11 cellular contexts compared by ENCODE assay signal in genomic region chr18:45248240-45248903, GRCh38.
DNase-seq lines count a peak whose midpoint lies in the region; ATAC-seq and TF ChIP-seq lines count a peak whose summit lies in the region.
"Had no signal": no experiment of that assay in that cellular context is flagged by ENCODE, and none has a peak within 500 bp of the region (broad histone marks: within the 10 kb centered on the region; RNA-seq: fewer than 3 reads in every experiment).

No MANE protein-coding gene starts in this region.

- H3K27ac Mint-ChIP-seq in mesothelial cell of epicardium: peak overlapping the region; percentile 6
- H3K27ac Mint-ChIP-seq in effector memory CD8-positive, alpha-beta T cell: no peak overlapping the region

- no peaks in the 10 kb centered on the region for H3K27me3 Mint-ChIP-seq in mesothelial cell of epicardium (ENCODE audit: low read depth)
- peaks cover 5 to 13% of the 10 kb centered on the region in 2 donors for H3K27me3 Mint-ChIP-seq in effector memory CD8-positive, alpha-beta T cell

- no peak overlapping the region for H3K4me3 Mint-ChIP-seq in mesothelial cell of epicardium
- no peak overlapping the region for H3K4me3 Mint-ChIP-seq in effector memory CD8-positive, alpha-beta T cell

- no peaks in the 10 kb centered on the region for H3K9me2 ChIP-seq in Karpas-422 (replicated peaks; ENCODE audit: insufficient read depth, low read length)

- H3K4me2 ChIP-seq in Karpas-422 (ENCODE audit: low read depth, low read length, poor library complexity, severe bottlenecking): no peak overlapping the region

- 37 to 40% methylated on average over 6 of the region's 6 CpGs for WGBS in esophagus, 2 donors

- H3K4me3 ChIP-seq in MG63: no peak overlapping the region
- H3K4me3 ChIP-seq in esophagus (ENCODE audit: low read depth in 1 of 2, low read length in 2 of 2): no peak overlapping the region
- no peak overlapping the region for H3K4me3 ChIP-seq in thoracic aorta
- no peak overlapping the region for H3K4me3 ChIP-seq in Karpas-422 (ENCODE audit: low read length)

- no peaks in the 10 kb centered on the region for H3K79me2 ChIP-seq in Karpas-422 (ENCODE audit: low read length)

- H3K27ac ChIP-seq in esophagus (ENCODE audit: low read depth in 2 of 2, low read length in 1 of 2): peak overlapping the region; percentile 14 to 71
- peak overlapping the region; percentile 85 to 93 for H3K27ac ChIP-seq in thoracic aorta
- no peak overlapping the region for H3K27ac ChIP-seq in Karpas-422 (ENCODE audit: low read length)

- H3K9me3 Mint-ChIP-seq in mesothelial cell of epicardium: no peaks in the 10 kb centered on the region
- H3K9me3 Mint-ChIP-seq in effector memory CD8-positive, alpha-beta T cell: no peaks in the 10 kb centered on the region

- H2AFZ ChIP-seq in Karpas-422 (ENCODE audit: low read length): no peak overlapping the region

- H3K9me3 ChIP-seq in MG63 (no peaks in the 10 kb centered on the region), esophagus (ENCODE audit: control insufficient read depth in 2 of 2, insufficient read depth in 1 of 2, low read depth in 1 of 2, low read length in 1 of 2) (no peaks in the 10 kb centered on the region), thoracic aorta (no peaks in the 10 kb centered on the region), Karpas-422 (ENCODE audit: low read length) (no peaks in the 10 kb centered on the region)

- peaks cover 23% of the 10 kb centered on the region for H3K4me1 Mint-ChIP-seq in mesothelial cell of epicardium
- H3K4me1 Mint-ChIP-seq in effector memory CD8-positive, alpha-beta T cell (ENCODE audit: low read depth in 2 of 2): no peaks in the 10 kb centered on the region

- no peaks in the 10 kb centered on the region for H4K20me1 ChIP-seq in Karpas-422 (ENCODE audit: insufficient read depth, low read depth, low read length)

- no peaks in the 10 kb centered on the region for H3K36me3 Mint-ChIP-seq in mesothelial cell of epicardium
- no peaks in the 10 kb centered on the region for H3K36me3 Mint-ChIP-seq in effector memory CD8-positive, alpha-beta T cell (ENCODE audit: insufficient read depth)

- H3K9ac ChIP-seq in Karpas-422 (ENCODE audit: low read length): no peak overlapping the region

- DNase-seq in MG63 (peak; percentile 9), mesothelial cell of epicardium (ENCODE audit: low spot score in 2 of 2, unreplicated experiment in 2 of 2) (no peak), thoracic aorta (ENCODE audit: low spot score) (peak; percentile 41), activated T-cell treated with anti-CD3 and anti-CD28 coated beads for 4 hours (no peak), Karpas-422 (no peak)
- no peak for DNase-seq in effector memory CD8-positive, alpha-beta T cell
- DNase-seq: effector CD4-positive, alpha-beta T cell; left colon; NCI-H526 had no signal

- H3K36me3 ChIP-seq in MG63 (no peaks in the 10 kb centered on the region), esophagus (ENCODE audit: control insufficient read depth in 2 of 2, insufficient read depth in 2 of 2, low read length in 1 of 2) (no peaks in the 10 kb centered on the region), thoracic aorta (no peaks in the 10 kb centered on the region), Karpas-422 (ENCODE audit: insufficient read depth, low read length) (no peaks in the 10 kb centered on the region)

- H3K4me1 ChIP-seq in esophagus (ENCODE audit: control insufficient read depth in 2 of 2, insufficient read depth in 2 of 2, low read length in 1 of 2) (peaks cover 0 to 2% of the 10 kb centered on the region in 2 donors), thoracic aorta (ENCODE audit: control insufficient read depth in 1 of 2, low read depth in 2 of 2) (peaks cover 32 to 62% of the 10 kb centered on the region in 2 donors), Karpas-422 (ENCODE audit: low read length) (no peaks in the 10 kb centered on the region)

- H3K27me3 ChIP-seq in MG63 (no peaks in the 10 kb centered on the region), esophagus (ENCODE audit: control insufficient read depth in 1 of 2, insufficient read depth in 2 of 2, low read length in 2 of 2) (no peaks in the 10 kb centered on the region), thoracic aorta (replicated peaks; ENCODE audit: insufficient read depth) (no peaks in the 10 kb centered on the region), Karpas-422 (ENCODE audit: low read length) (no peaks in the 10 kb centered on the region)

- TF ChIP-seq CTCF in mesothelial cell of epicardium (IDR thresholded peaks at IDR 0.05; ENCODE audit: unreplicated experiment): no peak
- TF ChIP-seq CTCF in thoracic aorta (IDR thresholded peaks at IDR 0.05): no peak

- ATAC-seq in thoracic aorta (ENCODE audit: insufficient number of reproducible peaks, low FRiP score, low read depth) (peak; percentile 94), HG02973 (IDR thresholded peaks at IDR 0.05; ENCODE audit: unreplicated experiment) (no peak)
- no peak for ATAC-seq in effector memory CD8-positive, alpha-beta T cell (replicated peaks)
- ATAC-seq: left colon had no signal

Comparison
In these comparisons a context has a peak if more than half of its experiments do, and no peak if none do; other contexts are left out.
1. DNase-seq: peak in MG63 (single experiment) and thoracic aorta (single experiment); none in mesothelial cell of epicardium (0 of 2), activated T-cell treated with anti-CD3 and anti-CD28 coated beads for 4 hours (single experiment), effector memory CD8-positive, alpha-beta T cell (0 of 3) and Karpas-422 (single experiment).